Comparison of ENCODE assay signal across 1 cellular context in the genomic region with DNA sequence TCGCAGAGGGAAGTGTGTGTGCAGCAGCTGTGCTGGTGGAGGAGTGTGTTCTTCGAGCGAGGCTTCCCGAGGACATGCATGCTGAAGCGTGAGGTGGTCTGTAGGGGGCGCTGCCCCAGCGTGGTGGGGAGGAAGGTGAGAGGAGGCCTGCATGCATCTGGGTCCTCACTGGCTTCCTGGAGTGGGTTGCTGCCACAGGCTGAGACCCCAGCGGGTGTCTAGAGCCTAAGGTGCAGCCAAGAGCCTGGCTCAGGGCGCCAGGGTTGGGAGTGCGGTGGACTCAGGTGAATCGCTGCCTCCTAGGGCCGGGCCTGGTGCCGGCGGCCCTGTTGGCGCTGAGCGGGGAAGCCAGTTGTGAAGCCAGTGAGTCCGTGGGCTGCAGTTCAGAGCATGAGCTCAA.
TF ChIP-seq lines count a peak whose summit lies in the region.

No MANE protein-coding gene starts in this region.

TF ChIP-seq in GM23338, 12 proteins besides CTCF, POLR2A, EP300 and RAD21 (continued from another document):
- TF ChIP-seq, protein P1, sequence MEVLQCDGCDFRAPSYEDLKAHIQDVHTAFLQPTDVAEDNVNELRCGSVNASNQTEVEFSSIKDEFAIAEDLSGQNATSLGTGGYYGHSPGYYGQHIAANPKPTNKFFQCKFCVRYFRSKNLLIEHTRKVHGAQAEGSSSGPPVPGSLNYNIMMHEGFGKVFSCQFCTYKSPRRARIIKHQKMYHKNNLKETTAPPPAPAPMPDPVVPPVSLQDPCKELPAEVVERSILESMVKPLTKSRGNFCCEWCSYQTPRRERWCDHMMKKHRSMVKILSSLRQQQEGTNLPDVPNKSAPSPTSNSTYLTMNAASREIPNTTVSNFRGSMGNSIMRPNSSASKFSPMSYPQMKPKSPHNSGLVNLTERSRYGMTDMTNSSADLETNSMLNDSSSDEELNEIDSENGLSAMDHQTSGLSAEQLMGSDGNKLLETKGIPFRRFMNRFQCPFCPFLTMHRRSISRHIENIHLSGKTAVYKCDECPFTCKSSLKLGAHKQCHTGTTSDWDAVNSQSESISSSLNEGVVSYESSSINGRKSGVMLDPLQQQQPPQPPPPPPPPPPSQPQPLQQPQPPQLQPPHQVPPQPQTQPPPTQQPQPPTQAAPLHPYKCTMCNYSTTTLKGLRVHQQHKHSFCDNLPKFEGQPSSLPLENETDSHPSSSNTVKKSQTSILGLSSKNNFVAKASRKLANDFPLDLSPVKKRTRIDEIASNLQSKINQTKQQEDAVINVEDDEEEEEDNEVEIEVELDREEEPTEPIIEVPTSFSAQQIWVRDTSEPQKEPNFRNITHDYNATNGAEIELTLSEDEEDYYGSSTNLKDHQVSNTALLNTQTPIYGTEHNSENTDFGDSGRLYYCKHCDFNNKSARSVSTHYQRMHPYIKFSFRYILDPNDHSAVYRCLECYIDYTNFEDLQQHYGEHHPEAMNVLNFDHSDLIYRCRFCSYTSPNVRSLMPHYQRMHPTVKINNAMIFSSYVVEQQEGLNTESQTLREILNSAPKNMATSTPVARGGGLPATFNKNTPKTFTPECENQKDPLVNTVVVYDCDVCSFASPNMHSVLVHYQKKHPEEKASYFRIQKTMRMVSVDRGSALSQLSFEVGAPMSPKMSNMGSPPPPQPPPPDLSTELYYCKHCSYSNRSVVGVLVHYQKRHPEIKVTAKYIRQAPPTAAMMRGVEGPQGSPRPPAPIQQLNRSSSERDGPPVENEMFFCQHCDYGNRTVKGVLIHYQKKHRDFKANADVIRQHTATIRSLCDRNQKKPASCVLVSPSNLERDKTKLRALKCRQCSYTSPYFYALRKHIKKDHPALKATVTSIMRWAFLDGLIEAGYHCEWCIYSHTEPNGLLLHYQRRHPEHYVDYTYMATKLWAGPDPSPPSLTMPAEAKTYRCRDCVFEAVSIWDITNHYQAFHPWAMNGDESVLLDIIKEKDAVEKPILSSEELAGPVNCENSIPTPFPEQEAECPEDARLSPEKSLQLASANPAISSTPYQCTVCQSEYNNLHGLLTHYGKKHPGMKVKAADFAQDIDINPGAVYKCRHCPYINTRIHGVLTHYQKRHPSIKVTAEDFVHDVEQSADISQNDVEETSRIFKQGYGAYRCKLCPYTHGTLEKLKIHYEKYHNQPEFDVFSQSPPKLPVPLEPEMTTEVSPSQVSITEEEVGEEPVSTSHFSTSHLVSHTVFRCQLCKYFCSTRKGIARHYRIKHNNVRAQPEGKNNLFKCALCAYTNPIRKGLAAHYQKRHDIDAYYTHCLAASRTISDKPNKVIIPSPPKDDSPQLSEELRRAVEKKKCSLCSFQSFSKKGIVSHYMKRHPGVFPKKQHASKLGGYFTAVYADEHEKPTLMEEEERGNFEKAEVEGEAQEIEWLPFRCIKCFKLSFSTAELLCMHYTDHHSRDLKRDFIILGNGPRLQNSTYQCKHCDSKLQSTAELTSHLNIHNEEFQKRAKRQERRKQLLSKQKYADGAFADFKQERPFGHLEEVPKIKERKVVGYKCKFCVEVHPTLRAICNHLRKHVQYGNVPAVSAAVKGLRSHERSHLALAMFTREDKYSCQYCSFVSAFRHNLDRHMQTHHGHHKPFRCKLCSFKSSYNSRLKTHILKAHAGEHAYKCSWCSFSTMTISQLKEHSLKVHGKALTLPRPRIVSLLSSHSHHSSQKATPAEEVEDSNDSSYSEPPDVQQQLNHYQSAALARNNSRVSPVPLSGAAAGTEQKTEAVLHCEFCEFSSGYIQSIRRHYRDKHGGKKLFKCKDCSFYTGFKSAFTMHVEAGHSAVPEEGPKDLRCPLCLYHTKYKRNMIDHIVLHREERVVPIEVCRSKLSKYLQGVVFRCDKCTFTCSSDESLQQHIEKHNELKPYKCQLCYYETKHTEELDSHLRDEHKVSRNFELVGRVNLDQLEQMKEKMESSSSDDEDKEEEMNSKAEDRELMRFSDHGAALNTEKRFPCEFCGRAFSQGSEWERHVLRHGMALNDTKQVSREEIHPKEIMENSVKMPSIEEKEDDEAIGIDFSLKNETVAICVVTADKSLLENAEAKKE (CRISPR knock-in tag; IDR thresholded peaks at IDR 0.05): no peak
- TF ChIP-seq POLR2AphosphoS5 (IDR thresholded peaks at IDR 0.05; ENCODE audit: low read depth): no peak
